13 cellular contexts compared by ENCODE assay signal in genomic region chr1:100972185-100972584, GRCh38. TPM values are rescaled to one million over a fixed set of nuclear protein-coding genes. Genes with fewer than 3 reads are reported as not detected.
DNase-seq lines count a peak whose midpoint lies in the region; ATAC-seq and TF ChIP-seq lines count a peak whose summit lies in the region.
"Had no signal": no experiment of that assay in that cellular context is flagged by ENCODE, and none has a peak within 500 bp of the region (broad histone marks: within the 10 kb centered on the region; RNA-seq: fewer than 3 reads in every experiment).

No MANE protein-coding gene starts in this region.

- POLR2A ChIA-PET in activated B cell treated with CpG ODN at 0.5 μM for 24 hours (lab: Charles Lee) = no interaction called here
- POLR2A ChIA-PET in naive thymus-derived CD8-positive, alpha-beta T cell (lab: Charles Lee) = no interaction called here

- peaks cover 43% of the 10 kb centered on the region for H3K36me3 Mint-ChIP-seq in activated B cell treated with CpG ODN at 0.5 μM for 24 hours (ENCODE audit: low read depth)
- peaks cover 22 to 50% (median 39%) of the 10 kb centered on the region in 3 donors for H3K36me3 Mint-ChIP-seq in naive thymus-derived CD8-positive, alpha-beta T cell

- H3K4me3 Mint-ChIP-seq in activated B cell treated with CpG ODN at 0.5 μM for 24 hours = no peak overlapping the region
- H3K4me3 Mint-ChIP-seq in naive thymus-derived CD8-positive, alpha-beta T cell = peak overlapping the region in 1 of 10 donors; percentile 20
- H3K4me3 Mint-ChIP-seq: T-cell had no signal

- H3K4me1 Mint-ChIP-seq in activated B cell treated with CpG ODN at 0.5 μM for 24 hours = peaks cover 25% of the 10 kb centered on the region
- H3K4me1 Mint-ChIP-seq in naive thymus-derived CD8-positive, alpha-beta T cell = peaks cover 20 to 59% (median 48%) of the 10 kb centered on the region in 4 donors

- intact Hi-C loops in activated B cell treated with CpG ODN at 0.5 μM for 24 hours (cut with micrococcal nuclease) = loop anchor here (5.0 kb wide), 1 partner anchor 35 kb away; no protein-coding TSS in a partner anchor

- H3K27ac Mint-ChIP-seq in activated B cell treated with CpG ODN at 0.5 μM for 24 hours = peak overlapping the region; percentile 31
- peak overlapping the region in 6 of 10 donors; percentile 0 to 66 (median 28) for H3K27ac Mint-ChIP-seq in naive thymus-derived CD8-positive, alpha-beta T cell

- H3K27me3 Mint-ChIP-seq in activated B cell treated with CpG ODN at 0.5 μM for 24 hours = no peaks in the 10 kb centered on the region
- no peaks in the 10 kb centered on the region for H3K27me3 Mint-ChIP-seq in naive thymus-derived CD8-positive, alpha-beta T cell
- H3K27me3 Mint-ChIP-seq: T-cell had no signal

- no peaks in the 10 kb centered on the region for H3K9me3 Mint-ChIP-seq in activated B cell treated with CpG ODN at 0.5 μM for 24 hours
- no peaks in the 10 kb centered on the region for H3K9me3 Mint-ChIP-seq in naive thymus-derived CD8-positive, alpha-beta T cell
- H3K9me3 Mint-ChIP-seq: T-cell had no signal

- CTCF ChIA-PET in activated B cell treated with CpG ODN at 0.5 μM for 24 hours (lab: Charles Lee) = no interaction called here

- DNase-seq in ELR (ENCODE audit: low read depth) (peak; percentile 31), NCI-H1048 (lab: John Stamatoyannopoulos, UW) (peak; percentile 28), activated B cell treated with CpG ODN at 0.5 μM for 24 hours (no peak), NCI-H2081 (lab: John Stamatoyannopoulos, UW) (no peak), NCI-H1092 (lab: John Stamatoyannopoulos, UW) (no peak), NOMO-1 treated with DMSO at 0.1 percent for 48 hours (lab: John Stamatoyannopoulos, UW; ENCODE audit: unreplicated experiment) (no peak)
- DNase-seq in naive thymus-derived CD8-positive, alpha-beta T cell = no peak
- DNase-seq: KBM-7; NCI-H1105; NCI-H187 treated with DMSO at 0.1 percent for 48 hours; NCI-H524 treated with DMSO at 0.1 percent for 48 hours; NK-92 treated with Interleukin-12 subunit alpha and Interleukin-12 subunit beta, amount 100 ng/mL, for 24 hours; T-cell had no signal

- no peak for TF ChIP-seq CTCF in activated B cell treated with CpG ODN at 0.5 μM for 24 hours (IDR thresholded peaks at IDR 0.05)

- ATAC-seq in activated B cell treated with CpG ODN at 0.5 μM for 24 hours (ENCODE audit: low read depth) = no peak
- no peak for ATAC-seq in naive thymus-derived CD8-positive, alpha-beta T cell
- ATAC-seq: T-cell had no signal

RNA-seq across cellular contexts. Expression of gene DPH5, which starts 53.4 kb away (rescaled TPM):
- total RNA-seq in activated B cell treated with CpG ODN at 0.5 μM for 24 hours = 45.2 and 51.9 TPM in 2 replicates
- 10 to 100 TPM; 60.5 to 64.7 TPM for total RNA-seq in naive thymus-derived CD8-positive, alpha-beta T cell
- 10 to 100 TPM; 41.8 to 62.4 (median 59.9) TPM for polyA plus RNA-seq in naive thymus-derived CD8-positive, alpha-beta T cell

Comparison
In these comparisons a context has a peak if more than half of its experiments do, and no peak if none do; other contexts are left out.
1. DNase-seq: peak in ELR (single experiment) and NCI-H1048 (single experiment); none in activated B cell treated with CpG ODN at 0.5 μM for 24 hours (single experiment), naive thymus-derived CD8-positive, alpha-beta T cell (0 of 10), NCI-H2081 (0 of 2), NCI-H1092 (single experiment) and NOMO-1 treated with DMSO at 0.1 percent for 48 hours (single experiment).